28 cellular contexts compared by ENCODE assay signal in genomic region chr13:25598421-25598820, GRCh38.
"Had no signal": no experiment of that assay in that cellular context is flagged by ENCODE, and none has a peak within 500 bp of the region (broad histone marks: within the 10 kb centered on the region; RNA-seq: fewer than 3 reads in every experiment).

No MANE protein-coding gene starts in this region.

- FAIRE-seq: astrocyte, bronchial epithelial cell had no signal

- DNase-seq: activated effector memory CD4-positive, alpha-beta T cell treated with anti-CD3 and anti-CD28 coated beads, Interleukin-2, amount 50 U/mL, for 16 hours; activated effector memory CD4-positive, alpha-beta T cell treated with Interleukin-2 at 50 U/mL for 16 hours; activated gamma-delta T cell; activated gamma-delta T cell treated with Interleukin-2 at 50 U/mL for 16 hours; activated naive CD4-positive, alpha-beta T cell; activated naive CD4-positive, alpha-beta T cell treated with anti-CD3 and anti-CD28 coated beads for 36 hours; activated naive CD4-positive, alpha-beta T cell treated with anti-CD3 and anti-CD28 coated beads, Interleukin-2, amount 10 ng/mL, durations not matched to agents 7 days and 5 days; activated naive CD4-positive, alpha-beta T cell treated with anti-CD3 and anti-CD28 coated beads, Interleukin-2, amount 50 U/mL, for 16 hours; activated naive CD4-positive, alpha-beta T cell treated with Interleukin-2 at 50 U/mL for 16 hours; activated naive CD8-positive, alpha-beta T cell treated with anti-CD3 and anti-CD28 coated beads for 36 hours; activated naive CD8-positive, alpha-beta T cell treated with anti-CD3 and anti-CD28 coated beads, Interleukin-2, amount 10 ng/mL, durations not matched to agents 7 days and 5 days; activated naive CD8-positive, alpha-beta T cell treated with anti-CD3 and anti-CD28 coated beads, Interleukin-2, amount 50 U/mL, for 24 hours; activated T-cell treated with anti-CD3 and anti-CD28 coated beads, Interleukin-2, amount 50 U/mL, for 24 hours; activated T-cell treated with anti-CD3 and anti-CD28 coated beads, Interleukin-2, amount 50 U/mL, for 4 hours; activated T-cell treated with anti-CD3 and anti-CD28 coated beads, Interleukin-2, amount 50 U/mL, for 48 hours; activated T-cell treated with anti-CD3 and anti-CD28 coated beads, Interleukin-2, amount 50 U/mL, for 72 hours; adrenal gland; amniotic stem cell; amygdala; anterior cingulate cortex; aorta; body of pancreas; brain microvascular endothelial cell; caudate nucleus; central memory CD4-positive, alpha-beta T cell; cerebellar nuclear complex had no signal
